ENCODE assay signal across 25 cellular contexts in the genomic region with DNA sequence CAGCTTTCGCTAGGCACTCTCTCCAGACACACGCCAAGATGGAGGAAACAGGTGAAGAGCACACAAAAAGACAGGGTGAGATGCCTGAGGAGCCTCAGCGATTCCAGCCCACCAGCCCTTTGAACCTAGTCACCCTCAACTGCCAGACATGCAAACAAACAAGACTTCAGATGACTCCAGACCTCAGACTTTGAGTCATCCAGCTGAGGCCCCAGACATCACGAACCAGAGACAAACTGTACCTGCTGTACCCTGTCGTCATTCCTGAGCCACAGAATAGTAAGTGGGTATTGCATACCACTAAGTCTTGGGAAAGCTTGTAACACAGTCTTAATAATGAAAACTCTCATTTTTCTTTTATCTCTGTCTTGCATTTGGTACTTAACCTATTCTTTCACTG.
DNase-seq lines count a peak whose midpoint lies in the region; ATAC-seq and TF ChIP-seq lines count a peak whose summit lies in the region.
"Had no signal": no experiment of that assay in that cellular context is flagged by ENCODE, and none has a peak within 500 bp of the region (broad histone marks: within the 10 kb centered on the region; RNA-seq: fewer than 3 reads in every experiment).

No MANE protein-coding gene starts in this region.

- H3K9ac ChIP-seq in DND-41 (ENCODE audit: low read depth, low read length) (no peak overlapping the region), mammary epithelial cell (ENCODE audit: insufficient read depth, low read length) (no peak overlapping the region), GM23248 (no peak overlapping the region)

- H3K79me2 ChIP-seq in DND-41 (ENCODE audit: insufficient read depth, low read length) (no peaks in the 10 kb centered on the region), mammary epithelial cell (ENCODE audit: insufficient read depth, low read length) (no peaks in the 10 kb centered on the region), GM23248 (ENCODE audit: insufficient read depth) (no peaks in the 10 kb centered on the region)

- intact Hi-C loops in mammary epithelial cell (cut with micrococcal nuclease), result no loop called here

- BruUV-seq in mammary epithelial cell (replicated peaks; lab: Mats Ljungman, UMichigan), result no TSS peak

- no peaks in the 10 kb centered on the region for H3K27me3 ChIP-seq in DND-41 (ENCODE audit: insufficient read depth, low read length, poor library complexity)
- H3K27me3 ChIP-seq in mammary epithelial cell (ENCODE audit: insufficient read depth, low read length), result no peaks in the 10 kb centered on the region
- H3K27me3 ChIP-seq in GM23248 (replicated peaks; ENCODE audit: insufficient read depth), result no peaks in the 10 kb centered on the region
- H3K27me3 ChIP-seq: body of pancreas, right lobe of liver, SJCRH30, suprapubic skin, vagina had no signal

- no peaks in the 10 kb centered on the region for H3F3A ChIP-seq in GM23248 (ENCODE audit: insufficient read depth)

- dilution Hi-C loops in mammary epithelial cell (cut with HindIII; ENCODE audit: low sequenced_read_pairs), result loop anchor here (10.0 kb wide), 1 partner anchor 53 kb away; no protein-coding TSS in a partner anchor

- in situ Hi-C loops in mammary epithelial cell (cut with MboI; ENCODE audit: low sequenced_read_pairs in 2 of 2), result no loop called here
- in situ Hi-C loops in GM13977 (cut with MboI; ENCODE audit: low pct_unique_long_range_greater_than_20kb, low sequenced_read_pairs, unreplicated experiment), result no loop called here
- in situ Hi-C loops in GM23248 (cut with MboI), result no loop called here

- H3K9me3 ChIP-seq in DND-41 (ENCODE audit: insufficient read depth, low read length, severe bottlenecking) (no peaks in the 10 kb centered on the region), mammary epithelial cell (replicated peaks; ENCODE audit: insufficient read depth, low read length) (no peaks in the 10 kb centered on the region), GM23248 (ENCODE audit: low read depth) (no peaks in the 10 kb centered on the region)
- H3K9me3 ChIP-seq: body of pancreas, left ventricle myocardium inferior, right lobe of liver, SJCRH30, suprapubic skin, vagina had no signal

- H4K20me1 ChIP-seq in DND-41 (ENCODE audit: insufficient read depth, low read length) (no peaks in the 10 kb centered on the region), mammary epithelial cell (ENCODE audit: insufficient read depth, low read length) (no peaks in the 10 kb centered on the region), GM23248 (ENCODE audit: insufficient read depth) (no peaks in the 10 kb centered on the region)

- no peak overlapping the region for H3K4me3 ChIP-seq in DND-41 (ENCODE audit: low read depth in 1 of 2, low read length in 2 of 2)
- H3K4me3 ChIP-seq in mammary epithelial cell (replicated peaks in 1 of 3; ENCODE audit: insufficient read depth in 1 of 3, low read depth in 2 of 3, low read length in 3 of 3), result no peak overlapping the region
- H3K4me3 ChIP-seq in GM23248, result no peak overlapping the region
- H3K4me3 ChIP-seq: body of pancreas, coronary artery, left ventricle myocardium inferior, PC-9, right lobe of liver, SJCRH30, suprapubic skin, vagina had no signal

- no peak overlapping the region for H3K4me2 ChIP-seq in DND-41 (ENCODE audit: insufficient read depth, low read length)
- peak overlapping the region; percentile 35 for H3K4me2 ChIP-seq in mammary epithelial cell (ENCODE audit: insufficient read depth, low read depth, low read length)
- H3K4me2 ChIP-seq in GM23248 (ENCODE audit: unreplicated experiment), result no peak overlapping the region
- H3K4me2 ChIP-seq: PC-9 had no signal

- H3K27ac ChIP-seq in DND-41 (ENCODE audit: low read length) (no peak overlapping the region), mammary epithelial cell (ENCODE audit: insufficient read depth, low read depth, low read length) (peak overlapping the region; percentile 68), GM23248 (no peak overlapping the region)
- H3K27ac ChIP-seq: body of pancreas, coronary artery, left ventricle myocardium inferior, PC-9, right lobe of liver, SJCRH30, suprapubic skin, vagina had no signal

- H2AFZ ChIP-seq in DND-41 (ENCODE audit: low read depth, low read length) (no peak overlapping the region), mammary epithelial cell (ENCODE audit: low read depth, low read length) (peak overlapping the region; percentile 23), GM23248 (no peak overlapping the region)
- H2AFZ ChIP-seq: PC-9 had no signal

- H3K9me2 ChIP-seq in GM23248 (ENCODE audit: insufficient read depth), result no peaks in the 10 kb centered on the region

- no peak for DNase-seq in DND-41
- DNase-seq in LHCN-M2 (ENCODE audit: low read depth), result peak; percentile 5
- DNase-seq in mammary epithelial cell, result peak; percentile 94
- DNase-seq in kidney glomerular epithelial cell (lab: John Stamatoyannopoulos, UW), result peak; percentile 23
- DNase-seq in NCI-H446 treated with DMSO at 0.1 percent for 48 hours (lab: John Stamatoyannopoulos, UW), result no peak
- DNase-seq in GM13977 (ENCODE audit: low spot score), result no peak
- DNase-seq in amygdala (lab: John Stamatoyannopoulos, UW), result no peak
- DNase-seq in GM23248, result no peak
- DNase-seq: activated CD4-positive, alpha-beta T cell treated with anti-CD3 and anti-CD28 coated beads for 4 hours; body of pancreas; head of caudate nucleus; HFFc6; Kasumi-1; left ventricle myocardium inferior; NCI-H1092; NCI-H2029; NCI-H345; PC-9; right lobe of liver; SJCRH30; T-helper 1 cell had no signal

- no peaks in the 10 kb centered on the region for H3K4me1 ChIP-seq in DND-41 (ENCODE audit: insufficient read depth, low read length)
- H3K4me1 ChIP-seq in mammary epithelial cell (ENCODE audit: insufficient read depth, low read length), result peaks cover 19% of the 10 kb centered on the region
- no peaks in the 10 kb centered on the region for H3K4me1 ChIP-seq in GM23248 (ENCODE audit: insufficient read depth)
- H3K4me1 ChIP-seq: body of pancreas, left ventricle myocardium inferior, right lobe of liver, SJCRH30, suprapubic skin, vagina had no signal

- CTCF ChIA-PET in mammary epithelial cell (lab: Charles Lee; ENCODE audit: low non-redundant PET), result no interaction called here

- H3K36me3 ChIP-seq in DND-41 (ENCODE audit: insufficient read depth, low read length), result no peaks in the 10 kb centered on the region
- H3K36me3 ChIP-seq in mammary epithelial cell (ENCODE audit: insufficient read depth, low read length), result no peaks in the 10 kb centered on the region
- no peaks in the 10 kb centered on the region for H3K36me3 ChIP-seq in GM23248 (ENCODE audit: low read depth)
- H3K36me3 ChIP-seq: left ventricle myocardium inferior, right lobe of liver, SJCRH30, suprapubic skin, vagina had no signal

- ATAC-seq in DND-41 (ENCODE audit: insufficient read depth, low read depth), result 0 out of 3 replicates have a peak, but pooled peaks have one; percentile 27
- ATAC-seq: body of pancreas; natural killer cell treated with Interleukin-12 subunit alpha and Interleukin-12 subunit beta and Interleukin-15 and Interleukin-18, amount 100 ng/mL, for 72 hours; right lobe of liver had no signal

- WGBS in mammary epithelial cell (ENCODE audit: low coverage, missing lambda C conversion rate), result 49% methylated on average over 5 of the region's 5 CpGs
- 23 to 29% methylated on average over 5 of the region's 5 CpGs for WGBS in GM23248 (ENCODE audit: low coverage in 1 of 2, low lambda C conversion rate in 2 of 2, missing lambda C conversion rate in 2 of 2), 2 experiments

- TF ChIP-seq CTCF in DND-41 (IDR thresholded peaks at IDR 0.05; ENCODE audit: borderline replicate concordance, extremely low read depth, low read length, poor library complexity, severe bottlenecking) (no peak), mammary epithelial cell (conservative IDR thresholded peaks at IDR 0.05 in 1 of 2, IDR thresholded peaks at IDR 0.05 in 1 of 2; ENCODE audit: extremely low read depth in 1 of 2, insufficient read depth in 1 of 2, low read depth in 1 of 2, low read length in 2 of 2) (no peak), GM13977 (IDR thresholded peaks at IDR 0.05; ENCODE audit: extremely low read depth, insufficient read depth, missing control alignments) (no peak)

Comparison
In these comparisons a context has a peak if more than half of its experiments do, and no peak if none do; other contexts are left out.
1. DNase-seq: peak in LHCN-M2 (single experiment), mammary epithelial cell (single experiment) and kidney glomerular epithelial cell (single experiment); none in DND-41 (single experiment), NCI-H446 treated with DMSO at 0.1 percent for 48 hours (single experiment), GM13977 (single experiment), amygdala (0 of 56) and GM23248 (single experiment).